In the genomic region with DNA sequence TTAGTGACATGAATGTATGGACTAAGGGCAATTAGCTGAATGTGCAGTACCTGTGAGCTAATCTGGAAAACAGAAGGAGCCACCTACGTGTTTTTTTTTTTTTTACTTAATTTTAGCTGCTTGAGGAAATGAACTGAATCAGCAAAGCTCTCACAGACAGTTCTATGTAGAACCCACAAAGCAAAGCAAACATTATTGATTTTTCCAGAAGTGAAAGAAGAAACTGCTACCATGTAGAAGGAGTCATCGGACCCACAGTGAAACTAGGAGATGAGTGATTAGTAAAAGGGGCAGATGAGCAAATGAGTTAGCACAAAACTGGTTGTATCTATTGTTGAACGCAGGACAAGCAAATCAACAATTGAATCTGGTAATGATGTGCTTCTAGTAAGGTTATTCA, we compare ENCODE assay signal across 1 cellular context.
TF ChIP-seq lines count a peak whose summit lies in the region.

No MANE protein-coding gene starts in this region.

TF ChIP-seq in GM12878, 131 proteins besides CTCF, POLR2A, EP300 and RAD21 (continued from another document):
- TF ChIP-seq ZBTB11 (CRISPR knock-in tag; IDR thresholded peaks at IDR 0.05), result no peak
- no peak for TF ChIP-seq BACH1 (IDR thresholded peaks at IDR 0.05; ENCODE audit: borderline replicate concordance)
- no peak for TF ChIP-seq MEF2A (IDR thresholded peaks at IDR 0.05; ENCODE audit: insufficient read depth, low read depth, low read length)
- no peak for TF ChIP-seq SREBF2 (IDR thresholded peaks at IDR 0.05; ENCODE audit: low read length)
- no peak for TF ChIP-seq ZNF274 (IDR thresholded peaks at IDR 0.05; ENCODE audit: insufficient read depth, insufficient read length)
- no peak for TF ChIP-seq HDGF (IDR thresholded peaks at IDR 0.05)
- no peak for TF ChIP-seq ATF7 (IDR thresholded peaks at IDR 0.05; ENCODE audit: low read depth)
- no peak for TF ChIP-seq MEF2B (IDR thresholded peaks at IDR 0.05; ENCODE audit: partially characterized antibody, poor library complexity, severe bottlenecking)
- TF ChIP-seq FOXK2 (IDR thresholded peaks at IDR 0.05), result no peak
- TF ChIP-seq, protein P1, sequence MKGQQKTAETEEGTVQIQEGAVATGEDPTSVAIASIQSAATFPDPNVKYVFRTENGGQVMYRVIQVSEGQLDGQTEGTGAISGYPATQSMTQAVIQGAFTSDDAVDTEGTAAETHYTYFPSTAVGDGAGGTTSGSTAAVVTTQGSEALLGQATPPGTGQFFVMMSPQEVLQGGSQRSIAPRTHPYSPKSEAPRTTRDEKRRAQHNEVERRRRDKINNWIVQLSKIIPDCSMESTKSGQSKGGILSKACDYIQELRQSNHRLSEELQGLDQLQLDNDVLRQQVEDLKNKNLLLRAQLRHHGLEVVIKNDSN (IDR thresholded peaks at IDR 0.05; ENCODE audit: borderline replicate concordance, extremely low read length, insufficient read depth, low read depth, low read length), result no peak
- TF ChIP-seq SUZ12 (IDR thresholded peaks at IDR 0.05; ENCODE audit: unreplicated experiment), result no peak
- TF ChIP-seq ZNF207 (IDR thresholded peaks at IDR 0.05; ENCODE audit: borderline replicate concordance), result no peak
